ENCODE assay signal across 9 cellular contexts in genomic region chr7:157851501-157852067, GRCh38.
DNase-seq lines count a peak whose midpoint lies in the region; ATAC-seq and TF ChIP-seq lines count a peak whose summit lies in the region.
"Had no signal": no experiment of that assay in that cellular context is flagged by ENCODE, and none has a peak within 500 bp of the region (broad histone marks: within the 10 kb centered on the region; RNA-seq: fewer than 3 reads in every experiment).

No MANE protein-coding gene starts in this region.

- H3K9me3 ChIP-seq in RWPE2 (ENCODE audit: severe bottlenecking) (no peaks in the 10 kb centered on the region), lung (ENCODE audit: control insufficient read depth in 2 of 2, insufficient read depth in 1 of 2, low read length in 1 of 2) (peaks cover 0 to 3% of the 10 kb centered on the region in 2 donors), BE2C (no peaks in the 10 kb centered on the region)

- TF ChIP-seq CTCF in RWPE2 (IDR thresholded peaks at IDR 0.05; ENCODE audit: poor library complexity, severe bottlenecking) (no peak), lung (IDR thresholded peaks at IDR 0.05; ENCODE audit: control extremely low read depth, extremely low read depth) (no peak), BE2C (IDR thresholded peaks at IDR 0.05; ENCODE audit: low read depth, low read length) (no peak)

- DNase-seq in H7 (peak; percentile 86), RWPE2 (ENCODE audit: low spot score) (no peak), lung (ENCODE audit: low spot score) (peak; percentile 74), NCI-H446 (lab: John Stamatoyannopoulos, UW) (no peak), BE2C (no peak), mesenteric fat pad (ENCODE audit: low spot score) (no peak)
- DNase-seq in activated naive CD4-positive, alpha-beta T cell treated with Interleukin-2 at 50 U/mL for 16 hours = peak; percentile 74
- DNase-seq in stimulated activated CD8-positive, alpha-beta memory T cell treated with anti-CD3 and anti-CD28 coated beads, Interleukin-15, amount 100 ng/mL, for 1 hour (ENCODE audit: low read depth) = peak; percentile 50

- WGBS in lung, 2 donors = 19 to 20% methylated on average over 20 of the region's 20 CpGs

- H3K36me3 ChIP-seq in H7 (replicated peaks; ENCODE audit: control insufficient read depth, insufficient read depth, low read length) = no peaks in the 10 kb centered on the region
- no peaks in the 10 kb centered on the region for H3K36me3 ChIP-seq in RWPE2 (ENCODE audit: low read depth)
- H3K36me3 ChIP-seq in lung (ENCODE audit: control insufficient read depth in 2 of 2, insufficient read depth in 2 of 2, low read length in 2 of 2) = no peaks in the 10 kb centered on the region
- H3K36me3 ChIP-seq in BE2C = no peaks in the 10 kb centered on the region

- H3K4me3 ChIP-seq in H7 (ENCODE audit: insufficient read depth, low read depth, low read length) (no peak overlapping the region), RWPE2 (ENCODE audit: severe bottlenecking) (no peak overlapping the region), lung (no peak overlapping the region), BE2C (ENCODE audit: low read depth, low read length) (no peak overlapping the region)

- H3K27me3 ChIP-seq in H7 (ENCODE audit: control insufficient read depth, insufficient read depth, low read length) = no peaks in the 10 kb centered on the region
- H3K27me3 ChIP-seq in RWPE2 (ENCODE audit: insufficient read depth, poor library complexity, severe bottlenecking) = no peaks in the 10 kb centered on the region
- no peaks in the 10 kb centered on the region for H3K27me3 ChIP-seq in lung (ENCODE audit: control insufficient read depth, insufficient read depth)
- no peaks in the 10 kb centered on the region for H3K27me3 ChIP-seq in BE2C

- no peak overlapping the region for H3K27ac ChIP-seq in RWPE2 (ENCODE audit: poor library complexity, severe bottlenecking)
- peak overlapping the region in 1 of 2 donors; percentile 35 for H3K27ac ChIP-seq in lung (ENCODE audit: low read depth in 1 of 2, low read length in 1 of 2)
- H3K27ac ChIP-seq: dorsolateral prefrontal cortex had no signal

- ATAC-seq in RWPE2 (ENCODE audit: low read depth) = peak; percentile 68
- ATAC-seq in lung (ENCODE audit: insufficient read depth, low FRiP score) = peak; percentile 57

- H3K4me1 ChIP-seq in RWPE2 (ENCODE audit: insufficient read depth, poor library complexity, severe bottlenecking) (no peaks in the 10 kb centered on the region), lung (ENCODE audit: control insufficient read depth in 2 of 2, insufficient read depth in 2 of 2, low read length in 2 of 2) (peaks cover 0 to 5% of the 10 kb centered on the region in 2 donors), BE2C (no peaks in the 10 kb centered on the region)

Comparison
In these comparisons a context has a peak if more than half of its experiments do, and no peak if none do; other contexts are left out.
1. DNase-seq: peak in H7 (single experiment), activated naive CD4-positive, alpha-beta T cell treated with Interleukin-2 at 50 U/mL for 16 hours (single experiment), lung (single experiment) and stimulated activated CD8-positive, alpha-beta memory T cell treated with anti-CD3 and anti-CD28 coated beads, Interleukin-15, amount 100 ng/mL, for 1 hour (single experiment); none in RWPE2 (single experiment), NCI-H446 (0 of 2), BE2C (single experiment) and mesenteric fat pad (single experiment).